ENCODE assay signal across 8 cellular contexts in the genomic region with DNA sequence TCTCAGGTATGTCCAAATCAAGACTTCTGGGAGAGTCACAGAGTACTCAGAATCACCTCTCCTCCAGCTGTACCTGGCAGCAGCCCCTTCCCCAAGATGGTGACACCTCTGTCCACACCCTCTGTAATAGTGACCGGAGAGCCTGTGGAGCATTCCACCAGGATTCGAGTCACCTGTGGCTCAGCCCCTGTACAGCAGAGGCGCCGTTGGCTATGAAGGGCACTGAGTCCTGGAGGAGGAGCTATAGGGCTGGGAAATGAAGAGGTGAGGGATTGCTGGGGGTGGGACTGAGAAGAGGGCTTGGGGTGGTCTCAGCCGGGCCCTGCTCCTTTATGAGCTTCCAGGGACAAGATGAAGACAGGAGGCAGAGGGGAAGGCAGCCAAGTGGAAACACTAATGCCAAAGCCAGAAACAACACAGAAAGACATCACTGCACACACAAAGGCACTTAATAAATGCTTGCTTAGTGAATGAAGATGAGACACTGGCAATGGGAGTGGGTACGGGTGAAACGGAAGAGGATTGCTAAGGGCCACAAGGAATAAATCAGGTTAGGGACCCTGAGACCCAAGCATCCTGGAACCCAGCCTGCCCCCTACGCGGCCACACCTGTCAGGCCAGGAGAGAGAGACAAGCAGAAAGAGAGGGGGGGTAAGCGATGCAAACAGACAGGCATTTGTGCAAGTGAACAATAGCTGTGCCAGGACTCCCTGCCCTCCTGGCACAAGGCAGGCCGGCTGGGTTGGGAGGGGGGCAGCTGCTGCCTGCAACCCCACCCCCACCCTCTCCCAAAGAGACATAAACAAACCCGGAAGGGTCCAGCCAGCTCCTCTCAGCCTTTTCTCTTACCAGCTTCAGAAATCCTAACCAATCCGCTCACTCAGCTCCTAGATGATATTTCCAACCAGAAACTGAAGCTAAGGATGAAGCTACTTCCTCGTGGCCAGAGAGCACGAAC. TPM values are rescaled to one million over a fixed set of nuclear protein-coding genes. Genes with fewer than 3 reads are reported as not detected.
DNase-seq lines count a peak whose midpoint lies in the region; ATAC-seq and TF ChIP-seq lines count a peak whose summit lies in the region.

No MANE protein-coding gene starts in this region.

- H3K27me3 ChIP-seq in MG63: no peaks in the 10 kb centered on the region

- no peak overlapping the region for H3K27ac ChIP-seq in mesodermal cell (ENCODE audit: low read depth, low read length, severe bottlenecking)

- H3K9me3 ChIP-seq in MG63: no peaks in the 10 kb centered on the region
- H3K9me3 ChIP-seq in mesodermal cell (ENCODE audit: control insufficient read depth, low read length): no peaks in the 10 kb centered on the region

- ATAC-seq in GM21423 (IDR thresholded peaks at IDR 0.05; ENCODE audit: unreplicated experiment): no peak

- H3K4me3 ChIP-seq in AG10803 (ENCODE audit: low read length) (peak overlapping the region; percentile 92), MG63 (no peak overlapping the region; the same call in 1 of the 2 replicates), astrocyte of the spinal cord (ENCODE audit: low read depth, low read length) (peak overlapping the region; percentile 93), mesodermal cell (ENCODE audit: extremely low read depth, insufficient read depth, low read length, poor library complexity, severe bottlenecking) (peak overlapping the region; percentile 80)

- in situ Hi-C loops in astrocyte of the spinal cord (cut with HindIII; ENCODE audit: low sequenced_read_pairs): no loop called here

- DNase-seq in AG10803 (ENCODE audit: low read depth): no peak
- peak; percentile 43 for DNase-seq in MG63
- DNase-seq in astrocyte of the spinal cord (ENCODE audit: low read depth, low spot score): no peak
- DNase-seq in kidney glomerular epithelial cell (lab: John Stamatoyannopoulos, UW): no peak
- DNase-seq in amniotic stem cell (lab: John Stamatoyannopoulos, UW): no peak
- DNase-seq in NCI-H1436 treated with DMSO at 0.1 percent for 48 hours (lab: John Stamatoyannopoulos, UW): no peak

- 68 to 76% methylated on average over 9 to 10 of the region's 15 CpGs for WGBS in mesodermal cell (ENCODE audit: insufficient coverage in 2 of 2), 2 experiments

- H3K36me3 ChIP-seq in MG63 (peaks cover 88% of the 10 kb centered on the region), mesodermal cell (ENCODE audit: control insufficient read depth, insufficient read depth, low read length) (peaks cover 29% of the 10 kb centered on the region)

- H3K4me1 ChIP-seq in mesodermal cell (ENCODE audit: control insufficient read depth, insufficient read depth, low read length, poor library complexity, severe bottlenecking): peaks cover 57% of the 10 kb centered on the region

- TF ChIP-seq CTCF in AG10803 (conservative IDR thresholded peaks at IDR 0.05; ENCODE audit: low read length): no peak
- no peak for TF ChIP-seq CTCF in astrocyte of the spinal cord (IDR thresholded peaks at IDR 0.05; ENCODE audit: low read depth, low read length)

RNA-seq across cellular contexts. Expression of a gene that starts 3.9 kb away (rescaled TPM):
- total RNA-seq in MG63 (2014; rRNA removed; shearing (Covaris generic); ENCODE audit: low replicate concordance): 38.7 and 70.6 TPM in 2 replicates
- polyA plus RNA-seq in mesodermal cell (2013, experiment 1 of 2): 106 TPM
- polyA plus RNA-seq in mesodermal cell (2013, experiment 2 of 2): 77.0 TPM

RNA-seq across cellular contexts. Expression of a gene that starts 33.0 kb away (rescaled TPM):
- not detected in 2 replicates for total RNA-seq in MG63 (2014; rRNA removed; shearing (Covaris generic); ENCODE audit: low replicate concordance)
- polyA plus RNA-seq in mesodermal cell (2013, experiment 1 of 2): not detected
- polyA plus RNA-seq in mesodermal cell (2013, experiment 2 of 2): not detected

RNA-seq across cellular contexts. Expression of a gene that starts 40.3 kb away (rescaled TPM):
- total RNA-seq in MG63 (2014; rRNA removed; shearing (Covaris generic); ENCODE audit: low replicate concordance): 26.0 and 32.1 TPM in 2 replicates
- polyA plus RNA-seq in mesodermal cell (2013, experiment 1 of 2): 37.3 TPM
- 39.6 TPM for polyA plus RNA-seq in mesodermal cell (2013, experiment 2 of 2)

RNA-seq across cellular contexts. Expression of a gene that starts 46.3 kb away (rescaled TPM):
- total RNA-seq in MG63 (2014; rRNA removed; shearing (Covaris generic); ENCODE audit: low replicate concordance): 243 and 387 TPM in 2 replicates
- polyA plus RNA-seq in mesodermal cell (2013, experiment 1 of 2): 466 TPM
- 390 TPM for polyA plus RNA-seq in mesodermal cell (2013, experiment 2 of 2)
